ENCODE assay signal across 27 cellular contexts in the genomic region with DNA sequence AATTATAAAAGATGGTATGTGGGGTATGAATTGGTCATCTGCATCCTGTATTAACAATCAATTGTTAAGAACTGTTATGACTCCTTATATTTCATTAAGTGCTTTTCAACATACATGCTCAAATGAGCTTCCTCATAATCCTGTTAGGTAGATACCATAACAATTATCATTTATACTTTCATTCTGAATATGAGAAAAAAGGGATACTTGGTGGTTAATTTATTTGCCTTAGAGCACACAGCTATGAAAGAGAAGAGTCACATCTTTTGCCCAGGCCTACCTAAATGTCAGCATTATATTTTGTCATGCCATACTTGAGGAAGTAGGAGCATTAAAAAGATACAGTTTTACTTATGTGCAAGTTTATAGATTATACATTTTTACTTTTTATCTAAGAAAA.
DNase-seq lines count a peak whose midpoint lies in the region; ATAC-seq and TF ChIP-seq lines count a peak whose summit lies in the region.
"Had no signal": no experiment of that assay in that cellular context is flagged by ENCODE, and none has a peak within 500 bp of the region (broad histone marks: within the 10 kb centered on the region; RNA-seq: fewer than 3 reads in every experiment).

No MANE protein-coding gene starts in this region.

- H3K4me1 ChIP-seq in heart right ventricle (peaks cover 0 to 81% (median 56%) of the 10 kb centered on the region in 9 donors), OCI-LY7 (ENCODE audit: insufficient read depth, low read length, poor library complexity, severe bottlenecking) (peaks cover 59% of the 10 kb centered on the region), mesenchymal stem cell (ENCODE audit: control insufficient read depth, insufficient read depth, low read depth, low read length) (no peaks in the 10 kb centered on the region)
- H3K4me1 ChIP-seq: A549 had no signal

- no TSS peak for BruUV-seq in OCI-LY7 (replicated peaks; lab: Mats Ljungman, UMichigan)

- no peaks in the 10 kb centered on the region for H3K36me3 ChIP-seq in heart right ventricle
- no peaks in the 10 kb centered on the region for H3K36me3 ChIP-seq in OCI-LY7 (ENCODE audit: insufficient read depth, low read length)
- H3K36me3 ChIP-seq in mesenchymal stem cell (ENCODE audit: control insufficient read depth in 1 of 2, insufficient read depth in 2 of 2, low read depth in 1 of 2, low read length in 2 of 2) = no peaks in the 10 kb centered on the region

- H4K91ac ChIP-seq in mesenchymal stem cell (ENCODE audit: low read length) = no peak overlapping the region

- H3K9me3 ChIP-seq in heart right ventricle (no peaks in the 10 kb centered on the region), OCI-LY7 (ENCODE audit: low read length) (no peaks in the 10 kb centered on the region), mesenchymal stem cell (ENCODE audit: control insufficient read depth, low read length) (no peaks in the 10 kb centered on the region)
- H3K9me3 ChIP-seq: A549, mucosa of descending colon had no signal

- POLR2A ChIA-PET in OCI-LY7 (lab: Charles Lee) = interaction anchor here (0.6 to 1.3 kb wide), 6 partner anchors 10 to 172 kb away, joined by 3 to 4 read pairs (median 3); no protein-coding TSS in a partner anchor

- peaks cover 15% of the 10 kb centered on the region for H3K79me1 ChIP-seq in mesenchymal stem cell (replicated peaks; ENCODE audit: low read length, poor library complexity, severe bottlenecking)

- TF ChIP-seq CTCF in heart right ventricle (IDR thresholded peaks at IDR 0.05) (no peak), OCI-LY7 (conservative IDR thresholded peaks at IDR 0.05; ENCODE audit: low read length) (no peak), GM13977 (IDR thresholded peaks at IDR 0.05; ENCODE audit: extremely low read depth, insufficient read depth, missing control alignments) (no peak)

- no peak overlapping the region for H3K18ac ChIP-seq in mesenchymal stem cell (ENCODE audit: low read depth in 1 of 2, low read length in 2 of 2)

- no peak overlapping the region for H2BK12ac ChIP-seq in mesenchymal stem cell (ENCODE audit: low read length in 2 of 2)

- no peak overlapping the region for H4K8ac ChIP-seq in mesenchymal stem cell (ENCODE audit: low read length)

- no peak overlapping the region for H2BK15ac ChIP-seq in mesenchymal stem cell (ENCODE audit: low read depth, poor library complexity, severe bottlenecking)

- CTCF ChIA-PET in OCI-LY7 (lab: Charles Lee; ENCODE audit: unreplicated experiment) = no interaction called here

- H3K23ac ChIP-seq in mesenchymal stem cell (ENCODE audit: low read length in 2 of 2) = no peak overlapping the region

- H4K20me1 ChIP-seq in OCI-LY7 (ENCODE audit: insufficient read depth, low read length) = 0 out of 2 replicates have a peak, but pooled peaks cover 6% of the 10 kb centered on the region

- no peak overlapping the region for H2BK5ac ChIP-seq in mesenchymal stem cell (ENCODE audit: low read depth, low read length, poor library complexity, severe bottlenecking)

- DNase-seq in heart right ventricle (no peak), Right ventricle myocardium superior (no peak), OCI-LY7 (ENCODE audit: low spot score) (no peak), mesenchymal stem cell (no peak), hepatic stellate cell (ENCODE audit: low spot score) (no peak), HK-2 (ENCODE audit: unreplicated experiment) (no peak), GM13977 (ENCODE audit: low spot score) (no peak)
- DNase-seq: activated CD4-positive, alpha-beta T cell treated with anti-CD3 and anti-CD28 coated beads for 4 hours; activated CD8-positive, alpha-beta T cell treated with anti-CD3 and anti-CD28 coated beads, Interleukin-2, amount 10 ng/mL, durations not matched to agents 7 days and 5 days; amygdala; CD8-positive, alpha-beta T cell; H9; kidney; MM.1S; mucosa of descending colon; NK-92 treated with Interleukin-12 subunit alpha and Interleukin-12 subunit beta, amount 100 ng/mL, for 24 hours; substantia nigra; SW 1271 had no signal

- H2AFZ ChIP-seq in OCI-LY7 (ENCODE audit: low read length) (no peak overlapping the region), mesenchymal stem cell (ENCODE audit: low read depth, low read length) (no peak overlapping the region)

- in situ Hi-C loops in GM13977 (cut with MboI; ENCODE audit: low pct_unique_long_range_greater_than_20kb, low sequenced_read_pairs, unreplicated experiment) = no loop called here

- H3K4me3 ChIP-seq in heart right ventricle (no peak overlapping the region), OCI-LY7 (ENCODE audit: low read depth, low read length, poor library complexity, severe bottlenecking) (peak overlapping the region; percentile 72), mesenchymal stem cell (ENCODE audit: insufficient read depth in 1 of 2, low read depth in 1 of 2, low read length in 2 of 2) (no peak overlapping the region)
- H3K4me3 ChIP-seq: A549, mucosa of descending colon had no signal

- H3K14ac ChIP-seq in mesenchymal stem cell (ENCODE audit: low read length in 2 of 2) = no peak overlapping the region

- peak overlapping the region; percentile 96 for H3K4me2 ChIP-seq in OCI-LY7 (ENCODE audit: low read length)
- no peak overlapping the region for H3K4me2 ChIP-seq in mesenchymal stem cell (ENCODE audit: low read length, poor library complexity, severe bottlenecking)
- H3K4me2 ChIP-seq: A549, KMS-11 had no signal

- peaks cover 93% of the 10 kb centered on the region for H3K79me2 ChIP-seq in OCI-LY7 (ENCODE audit: insufficient read depth, low read depth, low read length)

- H3K4ac ChIP-seq in mesenchymal stem cell (ENCODE audit: low read depth in 1 of 2, low read length in 2 of 2) = no peak overlapping the region

- no peak overlapping the region for H2AK5ac ChIP-seq in mesenchymal stem cell (ENCODE audit: low read length, severe bottlenecking)

- no peak overlapping the region for H2BK120ac ChIP-seq in mesenchymal stem cell (ENCODE audit: low read depth, low read length)

- peak overlapping the region; percentile 30 for H3K9ac ChIP-seq in mesenchymal stem cell (ENCODE audit: low read length)
- H3K9ac ChIP-seq: KMS-11 had no signal

- no peak for ATAC-seq in heart right ventricle
- ATAC-seq in Right ventricle myocardium superior (ENCODE audit: poor library complexity) = no peak
- no peak for ATAC-seq in GM18517 (IDR thresholded peaks at IDR 0.05; ENCODE audit: unreplicated experiment)
- ATAC-seq: A549; activated CD8-positive, alpha-beta T cell treated with anti-CD3 and anti-CD28 coated beads, Interleukin-2, amount 10 ng/mL, durations not matched to agents 7 days and 5 days; activated naive CD4-positive, alpha-beta T cell treated with anti-CD3 and anti-CD28 coated beads, Interleukin-2, amount 50 U/mL, for 72 hours; CD8-positive, alpha-beta T cell; mucosa of descending colon; natural killer cell treated with Interleukin-12 subunit alpha and Interleukin-12 subunit beta and Interleukin-15 and Interleukin-18, amount 100 ng/mL, for 72 hours; Panc1; stimulated activated effector memory CD8-positive, alpha-beta T cell treated with anti-CD3 and anti-CD28 coated beads, Interleukin-12 subunit alpha, Interleukin-12 subunit beta, amount 100 ng/mL, for 72 hours had no signal

- intact Hi-C loops in heart right ventricle (cut with DNase I) = loop anchor here (5.0 to 10.0 kb wide), 15 partner anchors 94 to 1159 kb away; partner anchors contain the start of gene TCF4 (in 2 of the 10)
- intact Hi-C loops in Right ventricle myocardium superior (cut with DNase I) = loop anchor here (5.0 to 10.0 kb wide), 3 partner anchors 184 to 1159 kb away; no protein-coding TSS in a partner anchor
- intact Hi-C loops in OCI-LY7 (cut with micrococcal nuclease; ENCODE audit: unreplicated experiment) = loop anchor here (5.0 to 10.0 kb wide), 4 partner anchors 96 to 1156 kb away; no protein-coding TSS in a partner anchor

- H3K27ac ChIP-seq in heart right ventricle = peak overlapping the region in 9 of 10 donors; percentile 11 to 92 (median 80)
- peak overlapping the region; percentile 100 for H3K27ac ChIP-seq in OCI-LY7 (ENCODE audit: low read depth, low read length, poor library complexity, severe bottlenecking)
- H3K27ac ChIP-seq in mesenchymal stem cell (ENCODE audit: low read length, poor library complexity, severe bottlenecking) = no peak overlapping the region
- H3K27ac ChIP-seq: A549, epithelial cell of prostate, KMS-11, VCaP had no signal

- H3K27me3 ChIP-seq in heart right ventricle = no peaks in the 10 kb centered on the region
- no peaks in the 10 kb centered on the region for H3K27me3 ChIP-seq in mesenchymal stem cell (ENCODE audit: control insufficient read depth in 1 of 2, insufficient read depth in 1 of 2, low read length in 2 of 2)

- H3K9me2 ChIP-seq in OCI-LY7 (ENCODE audit: insufficient read depth, low read length) = no peaks in the 10 kb centered on the region
